ENCODE assay signal across 8 cellular contexts in the genomic region with DNA sequence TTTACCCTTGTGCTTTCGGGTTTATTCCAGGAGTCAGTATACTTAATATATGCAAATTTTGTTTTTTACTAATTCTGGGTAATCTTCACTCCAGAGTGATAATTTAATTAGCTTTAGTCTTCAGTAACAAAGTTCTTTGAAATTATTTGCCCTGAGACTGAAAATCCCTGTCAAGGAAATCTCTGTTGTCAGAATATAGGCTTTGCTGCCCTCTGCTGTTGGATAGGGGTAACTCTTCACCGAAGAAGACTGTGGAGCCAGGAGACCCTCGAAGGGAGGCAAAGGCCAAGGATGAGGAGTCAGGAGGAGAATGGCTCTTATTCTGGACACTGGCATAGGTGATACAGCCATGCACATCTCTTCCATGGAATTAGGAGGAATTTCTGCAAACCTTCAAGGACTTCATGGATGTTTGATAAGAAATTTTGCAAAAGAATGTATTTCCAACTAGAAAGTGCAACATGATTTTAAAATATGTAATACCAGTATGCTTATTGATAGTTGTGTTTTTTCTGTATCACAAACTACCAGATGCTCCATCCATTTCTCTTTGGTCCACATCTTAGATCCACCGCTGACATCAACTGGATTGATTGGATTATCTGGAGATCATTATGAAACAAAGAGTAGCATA.
DNase-seq lines count a peak whose midpoint lies in the region; ATAC-seq and TF ChIP-seq lines count a peak whose summit lies in the region.

No MANE protein-coding gene starts in this region.

- no peaks in the 10 kb centered on the region for H3K4me1 ChIP-seq in IMR-90 (ENCODE audit: control insufficient read depth, insufficient read depth, low read length)
- H3K4me1 ChIP-seq in Peyer's patch = no peaks in the 10 kb centered on the region

- H2BK120ac ChIP-seq in IMR-90 (ENCODE audit: low read depth, low read length) = 0 out of 2 replicates have a peak overlapping the region, but pooled peaks have one; percentile 78

- H3K9me3 Mint-ChIP-seq in activated T-cell treated with anti-CD3 and anti-CD28 coated beads, Interleukin-2, amount 50 U/mL, for 72 hours = no peaks in the 10 kb centered on the region
- H3K9me3 Mint-ChIP-seq in effector memory CD8-positive, alpha-beta T cell = no peaks in the 10 kb centered on the region
- no peaks in the 10 kb centered on the region for H3K9me3 Mint-ChIP-seq in memory B cell

- peak; percentile 90 for TF ChIP-seq RAD21 in IMR-90 (IDR thresholded peaks at IDR 0.05; ENCODE audit: low read length)

- H3K27me3 ChIP-seq in IMR-90 (ENCODE audit: control insufficient read depth, insufficient read depth, low read length) = no peaks in the 10 kb centered on the region; the same call in 1 of the 2 replicates
- no peaks in the 10 kb centered on the region for H3K27me3 ChIP-seq in Peyer's patch

- H3K27ac Mint-ChIP-seq in activated T-cell treated with anti-CD3 and anti-CD28 coated beads, Interleukin-2, amount 50 U/mL, for 72 hours = no peak overlapping the region
- no peak overlapping the region for H3K27ac Mint-ChIP-seq in effector memory CD8-positive, alpha-beta T cell
- H3K27ac Mint-ChIP-seq in memory B cell = no peak overlapping the region

- H3K4me3 Mint-ChIP-seq in activated T-cell treated with anti-CD3 and anti-CD28 coated beads, Interleukin-2, amount 50 U/mL, for 72 hours = no peak overlapping the region
- no peak overlapping the region for H3K4me3 Mint-ChIP-seq in effector memory CD8-positive, alpha-beta T cell
- H3K4me3 Mint-ChIP-seq in memory B cell = no peak overlapping the region

- no peak overlapping the region for H2BK5ac ChIP-seq in IMR-90 (ENCODE audit: low read depth, low read length, poor library complexity, severe bottlenecking)

- in situ Hi-C loops in IMR-90 (cut with MboI; ENCODE audit: low sequenced_read_pairs) = loop anchor here (10.0 kb wide), 2 partner anchors 163 to 203 kb away; no protein-coding TSS in a partner anchor

- no peaks in the 10 kb centered on the region for H3K9me1 ChIP-seq in IMR-90 (ENCODE audit: insufficient read depth, low read length)

- H3K27me3 Mint-ChIP-seq in activated T-cell treated with anti-CD3 and anti-CD28 coated beads, Interleukin-2, amount 50 U/mL, for 72 hours (ENCODE audit: low read depth) = peaks cover 10% of the 10 kb centered on the region
- H3K27me3 Mint-ChIP-seq in effector memory CD8-positive, alpha-beta T cell = peaks cover 11 to 17% of the 10 kb centered on the region in 2 donors
- peaks cover 6% of the 10 kb centered on the region for H3K27me3 Mint-ChIP-seq in memory B cell

- H3K36me3 ChIP-seq in IMR-90 (ENCODE audit: control insufficient read depth, insufficient read depth, low read length) = no peaks in the 10 kb centered on the region
- no peaks in the 10 kb centered on the region for H3K36me3 ChIP-seq in Peyer's patch

- H3K4me3 ChIP-seq in IMR-90 (ENCODE audit: insufficient read depth, low read depth, low read length) (no peak overlapping the region), Peyer's patch (no peak overlapping the region)

- no peak overlapping the region for H4K91ac ChIP-seq in IMR-90 (ENCODE audit: insufficient read depth, low read depth, low read length)

- WGBS in IMR-90 (ENCODE audit: extremely low coverage in 2 of 2, insufficient read length in 1 of 2), 2 experiments = no CpG with 5 or more reads among the region's 4 CpGs

- no TSS peak for BruUV-seq in IMR-90 (replicated peaks; lab: Mats Ljungman, UMichigan)

- H2BK20ac ChIP-seq in IMR-90 (ENCODE audit: low read depth, low read length) = no peak overlapping the region; the same call in 1 of the 2 replicates

- no peak overlapping the region for H2AFZ ChIP-seq in IMR-90 (replicated peaks; ENCODE audit: low read length, poor library complexity)

- POLR2A ChIA-PET in IMR-90 (lab: Charles Lee; ENCODE audit: unreplicated experiment) = no interaction called here

- H4K8ac ChIP-seq in IMR-90 (ENCODE audit: low read depth in 2 of 2, low read length in 2 of 2) = no peak overlapping the region; a peak in 1 of 4 replicates

- DNase-seq in activated T-cell treated with anti-CD3 and anti-CD28 coated beads, Interleukin-2, amount 50 U/mL, for 72 hours = peak; percentile 15 to 21
- DNase-seq in activated T-cell treated with anti-CD3 and anti-CD28 coated beads, Interleukin-2, amount 50 U/mL, for 1 hour = no peak
- DNase-seq in IMR-90 = peak; percentile 49
- DNase-seq in Peyer's patch = peak in 1 of 3 donors; percentile 53
- DNase-seq in effector memory CD8-positive, alpha-beta T cell = peak in 2 of 3 experiments; percentile 3 to 10
- peak; percentile 16 to 20 for DNase-seq in memory B cell (ENCODE audit: low spot score in 2 of 2)
- no peak for DNase-seq in 8988T

- no peak overlapping the region for H2AK5ac ChIP-seq in IMR-90 (ENCODE audit: low read depth, low read length)

- no peak overlapping the region for H3K4me2 ChIP-seq in IMR-90 (ENCODE audit: low read depth, low read length)

- H2BK15ac ChIP-seq in IMR-90 (ENCODE audit: low read depth, low read length) = no peak overlapping the region

- no peak overlapping the region for H3K18ac ChIP-seq in IMR-90 (ENCODE audit: low read depth, low read length)

- CTCF ChIA-PET in IMR-90 (lab: Yijun Ruan, JAX) = interaction anchor here (0.6 to 1.6 kb wide), 10 partner anchors 10 to 616 kb away, joined by 3 to 5 read pairs (median 3); no protein-coding TSS in a partner anchor

- no peak overlapping the region for H3K9ac ChIP-seq in IMR-90 (ENCODE audit: low read depth, low read length)

- no peaks in the 10 kb centered on the region for H3K36me3 Mint-ChIP-seq in activated T-cell treated with anti-CD3 and anti-CD28 coated beads, Interleukin-2, amount 50 U/mL, for 72 hours (ENCODE audit: insufficient read depth in 2 of 2)
- no peaks in the 10 kb centered on the region for H3K36me3 Mint-ChIP-seq in effector memory CD8-positive, alpha-beta T cell (ENCODE audit: insufficient read depth)
- H3K36me3 Mint-ChIP-seq in memory B cell = no peaks in the 10 kb centered on the region

- H3K9me3 ChIP-seq in IMR-90 (ENCODE audit: control insufficient read depth, insufficient read depth, low read length) = no peaks in the 10 kb centered on the region
- no peaks in the 10 kb centered on the region for H3K9me3 ChIP-seq in Peyer's patch

- no peak overlapping the region for H2AK9ac ChIP-seq in IMR-90 (replicated peaks; ENCODE audit: low read depth, low read length, poor library complexity)

- no peaks in the 10 kb centered on the region for H3K79me1 ChIP-seq in IMR-90 (ENCODE audit: low read depth in 1 of 2, low read length in 2 of 2)

- no peak overlapping the region for H3K23ac ChIP-seq in IMR-90 (ENCODE audit: low read depth, low read length)

- no peak overlapping the region for H3K27ac ChIP-seq in IMR-90 (ENCODE audit: insufficient read depth, low read length)
- no peak overlapping the region for H3K27ac ChIP-seq in Peyer's patch

- no peak overlapping the region for H4K5ac ChIP-seq in IMR-90 (ENCODE audit: low read depth, low read length)

- dilution Hi-C loops in IMR-90 (cut with HindIII; ENCODE audit: low sequenced_read_pairs, unreplicated experiment) = no loop called here

- ATAC-seq in activated T-cell treated with anti-CD3 and anti-CD28 coated beads, Interleukin-2, amount 50 U/mL, for 72 hours (replicated peaks in 1 of 2) = peak in 1 of 2 donors; percentile 42
- peak; percentile 84 for ATAC-seq in GM21717 (IDR thresholded peaks at IDR 0.05; ENCODE audit: unreplicated experiment)
- ATAC-seq in IMR-90 (ENCODE audit: low read depth) = peak; percentile 79
- ATAC-seq in effector memory CD8-positive, alpha-beta T cell (replicated peaks) = no peak
- ATAC-seq in memory B cell (ENCODE audit: low read depth) = no peak

- no peak for TF ChIP-seq POLR2A in IMR-90 (IDR thresholded peaks at IDR 0.05; ENCODE audit: low read depth, low read length)
- no peak for TF ChIP-seq POLR2A in Peyer's patch (IDR thresholded peaks at IDR 0.05)

- no peaks in the 10 kb centered on the region for H3K4me1 Mint-ChIP-seq in activated T-cell treated with anti-CD3 and anti-CD28 coated beads, Interleukin-2, amount 50 U/mL, for 72 hours (ENCODE audit: low read depth)
- H3K4me1 Mint-ChIP-seq in effector memory CD8-positive, alpha-beta T cell (ENCODE audit: low read depth in 2 of 2) = no peaks in the 10 kb centered on the region
- H3K4me1 Mint-ChIP-seq in memory B cell = peaks cover 2% of the 10 kb centered on the region

- no peak overlapping the region for H3K14ac ChIP-seq in IMR-90 (replicated peaks; ENCODE audit: low read depth, low read length)

- no peak overlapping the region for H3K4ac ChIP-seq in IMR-90 (ENCODE audit: low read depth, low read length)

- no peaks in the 10 kb centered on the region for H4K20me1 ChIP-seq in IMR-90 (ENCODE audit: insufficient read depth, low read length)

- TF ChIP-seq CTCF in IMR-90 (conservative IDR thresholded peaks at IDR 0.05; ENCODE audit: low read depth, low read length) (peak; percentile 84), Peyer's patch (IDR thresholded peaks at IDR 0.05) (peak in 4 of 6 experiments; percentile 47 to 63 (median 53))

- H3K56ac ChIP-seq in IMR-90 (ENCODE audit: extremely low read depth, insufficient read depth, low read length) = no peak overlapping the region

- intact Hi-C loops in IMR-90 (cut with micrococcal nuclease) = loop anchor here (1.0 to 2.0 kb wide), 6 partner anchors 159 to 659 kb away; a partner anchor contains a TSS

TF ChIP-seq in IMR-90, 13 proteins besides CTCF, POLR2A, EP300 and RAD21:
- TF ChIP-seq SMC3 (IDR thresholded peaks at IDR 0.05; ENCODE audit: low read depth, low read length) = peak; percentile 92
- TF ChIP-seq, protein P1, sequence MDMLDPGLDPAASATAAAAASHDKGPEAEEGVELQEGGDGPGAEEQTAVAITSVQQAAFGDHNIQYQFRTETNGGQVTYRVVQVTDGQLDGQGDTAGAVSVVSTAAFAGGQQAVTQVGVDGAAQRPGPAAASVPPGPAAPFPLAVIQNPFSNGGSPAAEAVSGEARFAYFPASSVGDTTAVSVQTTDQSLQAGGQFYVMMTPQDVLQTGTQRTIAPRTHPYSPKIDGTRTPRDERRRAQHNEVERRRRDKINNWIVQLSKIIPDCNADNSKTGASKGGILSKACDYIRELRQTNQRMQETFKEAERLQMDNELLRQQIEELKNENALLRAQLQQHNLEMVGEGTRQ (IDR thresholded peaks at IDR 0.05; ENCODE audit: low read depth, low read length) = no peak

Comparison
In these comparisons a context has a peak if more than half of its experiments do, and no peak if none do; other contexts are left out.
1. DNase-seq: peak in activated T-cell treated with anti-CD3 and anti-CD28 coated beads, Interleukin-2, amount 50 U/mL, for 72 hours (2 of 2), IMR-90 (single experiment), effector memory CD8-positive, alpha-beta T cell (2 of 3) and memory B cell (2 of 2); none in activated T-cell treated with anti-CD3 and anti-CD28 coated beads, Interleukin-2, amount 50 U/mL, for 1 hour (single experiment) and 8988T (single experiment).
2. ATAC-seq: peak in GM21717 (single experiment) and IMR-90 (single experiment); none in effector memory CD8-positive, alpha-beta T cell (single experiment) and memory B cell (single experiment).